8 cellular contexts compared by ENCODE assay signal in genomic region chr5:140926211-140926902, GRCh38. TPM values are rescaled to one million over a fixed set of nuclear protein-coding genes. Genes with fewer than 3 reads are reported as not detected.
A peak's percentile ranks its signal among the peaks of the same experiment; 100 is the strongest.
DNase-seq lines count a peak whose midpoint lies in the region; ATAC-seq, FAIRE-seq and TF ChIP-seq lines count a peak whose summit lies in the region.

A gene with protein sequence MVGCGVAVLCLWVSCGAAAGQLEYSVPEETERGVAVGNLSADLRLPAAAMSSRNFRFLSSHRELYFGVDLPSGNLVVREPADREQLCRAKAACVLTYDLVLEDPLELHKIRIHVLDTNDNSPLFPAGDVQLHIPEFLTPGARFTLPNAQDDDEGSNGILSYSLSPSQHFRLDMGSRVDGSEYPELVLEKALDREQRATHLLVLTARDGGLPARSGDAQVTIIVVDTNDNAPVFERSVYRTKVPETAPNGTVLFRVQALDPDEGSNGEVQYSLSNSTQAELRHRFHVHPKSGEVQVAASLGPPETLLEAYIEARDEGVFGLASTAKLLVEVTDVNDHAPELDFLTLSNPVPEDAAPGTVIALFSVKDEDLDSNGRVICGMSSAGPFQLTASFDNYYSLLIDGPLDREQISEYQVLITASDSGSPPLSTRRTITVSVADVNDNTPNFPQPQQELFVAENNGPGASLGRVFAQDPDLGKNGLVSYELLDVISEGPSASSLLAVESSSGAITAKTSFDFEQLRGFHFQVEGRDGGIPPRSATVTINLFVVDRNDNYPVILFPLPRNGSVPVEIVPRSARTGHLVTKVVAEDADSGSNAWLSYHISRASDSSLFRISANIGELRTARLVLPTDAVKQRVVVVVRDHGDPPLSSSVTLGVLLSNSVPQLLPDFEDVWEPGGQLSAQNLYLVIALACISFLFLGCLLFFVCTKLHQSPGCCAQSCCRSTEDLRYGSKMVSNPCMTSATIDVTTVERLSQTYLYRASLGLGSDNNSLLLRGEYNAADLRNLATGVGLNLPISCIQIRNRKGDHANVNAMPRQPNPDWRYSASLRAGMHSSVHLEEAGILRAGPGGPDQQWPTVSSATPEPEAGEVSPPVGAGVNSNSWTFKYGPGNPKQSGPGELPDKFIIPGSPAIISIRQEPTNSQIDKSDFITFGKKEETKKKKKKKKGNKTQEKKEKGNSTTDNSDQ (plus strand): TSS chr5:140926299. CDS start chr5:140926893, 594 bp downstream.

- H3K36me3 Mint-ChIP-seq in activated CD4-positive, alpha-beta memory T cell treated with anti-CD3 and anti-CD28 coated beads for 36 hours, result no peaks in the 10 kb centered on the region
- peaks cover 2% of the 10 kb centered on the region for H3K36me3 Mint-ChIP-seq in activated CD4-positive, alpha-beta memory T cell treated with anti-CD3 and anti-CD28 coated beads, Interleukin-2, amount 10 ng/mL, durations not matched to agents 7 days and 5 days (ENCODE audit: low read depth)
- peaks cover 26% of the 10 kb centered on the region for H3K36me3 Mint-ChIP-seq in brain

- no peaks in the 10 kb centered on the region for H3K9me3 Mint-ChIP-seq in activated CD4-positive, alpha-beta memory T cell treated with anti-CD3 and anti-CD28 coated beads for 36 hours
- H3K9me3 Mint-ChIP-seq in activated CD4-positive, alpha-beta memory T cell treated with anti-CD3 and anti-CD28 coated beads, Interleukin-2, amount 10 ng/mL, durations not matched to agents 7 days and 5 days, result peaks cover 3% of the 10 kb centered on the region
- no peaks in the 10 kb centered on the region for H3K9me3 Mint-ChIP-seq in brain

- H3K4me1 ChIP-seq in iPS DF 6.9 (ENCODE audit: control insufficient read depth, insufficient read depth, low read length), result peaks cover 8% of the 10 kb centered on the region

- H3K4me3 ChIP-seq in iPS DF 6.9 (ENCODE audit: low read length), result peak within 1 kb of the TSS; percentile 64; the same call in 1 of the 2 replicates

- no peak within 1 kb of the TSS for H3K27ac Mint-ChIP-seq in activated CD4-positive, alpha-beta memory T cell treated with anti-CD3 and anti-CD28 coated beads for 36 hours
- H3K27ac Mint-ChIP-seq in activated CD4-positive, alpha-beta memory T cell treated with anti-CD3 and anti-CD28 coated beads, Interleukin-2, amount 10 ng/mL, durations not matched to agents 7 days and 5 days, result no peak within 1 kb of the TSS
- H3K27ac Mint-ChIP-seq in brain, result peak within 1 kb of the TSS in 4 of 5 experiments; percentile 15 to 72 (median 60)

- TF ChIP-seq CTCF in brain (conservative IDR thresholded peaks at IDR 0.05), result peak; percentile 91 to 95

- intact Hi-C loops in activated CD4-positive, alpha-beta memory T cell treated with anti-CD3 and anti-CD28 coated beads for 36 hours (cut with micrococcal nuclease), result loop anchor here (5.0 kb wide), 1 partner anchor 116 kb away; no protein-coding TSS in a partner anchor

- no peak within 1 kb of the TSS for H3K4me3 Mint-ChIP-seq in activated CD4-positive, alpha-beta memory T cell treated with anti-CD3 and anti-CD28 coated beads for 36 hours
- H3K4me3 Mint-ChIP-seq in activated CD4-positive, alpha-beta memory T cell treated with anti-CD3 and anti-CD28 coated beads, Interleukin-2, amount 10 ng/mL, durations not matched to agents 7 days and 5 days, result no peak within 1 kb of the TSS
- H3K4me3 Mint-ChIP-seq in brain, result peak within 1 kb of the TSS; percentile 86 to 90 (median 88)

- H3K27me3 ChIP-seq in iPS DF 6.9 (ENCODE audit: control insufficient read depth, insufficient read depth, low read length), result peaks cover 5% of the 10 kb centered on the region; the same call in 1 of the 2 replicates

- no peak for FAIRE-seq in GM19239 (lab: Jason Lieb, UNC)

- no peaks in the 10 kb centered on the region for H3K36me3 ChIP-seq in iPS DF 6.9 (ENCODE audit: control insufficient read depth, insufficient read depth, low read length)

- CTCF ChIA-PET in activated CD4-positive, alpha-beta memory T cell treated with anti-CD3 and anti-CD28 coated beads for 36 hours (lab: Charles Lee), result interaction anchor here (0.7 to 1.3 kb wide), 4 partner anchors 11 to 116 kb away, joined by 3 to 4 read pairs (median 3); partner anchors contain the start of gene PCDHA8
- CTCF ChIA-PET in activated CD4-positive, alpha-beta memory T cell treated with anti-CD3 and anti-CD28 coated beads, Interleukin-2, amount 10 ng/mL, durations not matched to agents 7 days and 5 days (lab: Charles Lee), result no interaction called here

- peaks cover 46% of the 10 kb centered on the region for H3K27me3 Mint-ChIP-seq in activated CD4-positive, alpha-beta memory T cell treated with anti-CD3 and anti-CD28 coated beads for 36 hours
- peaks cover 21% of the 10 kb centered on the region for H3K27me3 Mint-ChIP-seq in activated CD4-positive, alpha-beta memory T cell treated with anti-CD3 and anti-CD28 coated beads, Interleukin-2, amount 10 ng/mL, durations not matched to agents 7 days and 5 days
- H3K27me3 Mint-ChIP-seq in brain, result peaks cover 5% of the 10 kb centered on the region

- WGBS in iPS DF 6.9 (ENCODE audit: insufficient coverage, insufficient read length), result no CpG with 5 or more reads among the region's 67 CpGs

- POLR2A ChIA-PET in activated CD4-positive, alpha-beta memory T cell treated with anti-CD3 and anti-CD28 coated beads for 36 hours (lab: Charles Lee), result no interaction called here
- POLR2A ChIA-PET in activated CD4-positive, alpha-beta memory T cell treated with anti-CD3 and anti-CD28 coated beads, Interleukin-2, amount 10 ng/mL, durations not matched to agents 7 days and 5 days (lab: Charles Lee), result no interaction called here

- H3K9me3 ChIP-seq in iPS DF 6.9 (ENCODE audit: control insufficient read depth, insufficient read depth, low read length), result no peaks in the 10 kb centered on the region

- peak; percentile 55 for DNase-seq in activated CD4-positive, alpha-beta memory T cell treated with anti-CD3 and anti-CD28 coated beads for 36 hours
- DNase-seq in activated CD4-positive, alpha-beta memory T cell treated with anti-CD3 and anti-CD28 coated beads, Interleukin-2, amount 10 ng/mL, durations not matched to agents 7 days and 5 days, result no peak
- DNase-seq in NCI-H524 treated with DMSO at 0.1 percent for 48 hours (lab: John Stamatoyannopoulos, UW) (peak; percentile 34), iPS DF 6.9 (ENCODE audit: low read depth, low spot score) (peak; percentile 78), retina (peak; percentile 98), GM19239 (ENCODE audit: insufficient read length, low spot score) (no peak)

- no peak for ATAC-seq in HG03521 (IDR thresholded peaks at IDR 0.05; ENCODE audit: unreplicated experiment)

- peaks cover 6% of the 10 kb centered on the region for H3K4me1 Mint-ChIP-seq in activated CD4-positive, alpha-beta memory T cell treated with anti-CD3 and anti-CD28 coated beads for 36 hours (ENCODE audit: low read depth)
- peaks cover 1% of the 10 kb centered on the region for H3K4me1 Mint-ChIP-seq in activated CD4-positive, alpha-beta memory T cell treated with anti-CD3 and anti-CD28 coated beads, Interleukin-2, amount 10 ng/mL, durations not matched to agents 7 days and 5 days
- H3K4me1 Mint-ChIP-seq in brain, result peaks cover 24% of the 10 kb centered on the region

- H3K27ac ChIP-seq in iPS DF 6.9 (ENCODE audit: low read length), result no peak within 1 kb of the TSS

RNA-seq across cellular contexts. Expression of the gene that starts here (rescaled TPM):
- total RNA-seq in activated CD4-positive, alpha-beta memory T cell treated with anti-CD3 and anti-CD28 coated beads for 36 hours, result not detected
- not detected for total RNA-seq in activated CD4-positive, alpha-beta memory T cell treated with anti-CD3 and anti-CD28 coated beads, Interleukin-2, amount 10 ng/mL, durations not matched to agents 7 days and 5 days
- polyA plus RNA-seq in brain (ENCODE audit: insufficient read depth, low read depth, low replicate concordance), result 0.81 TPM

Comparison
In these comparisons a context has a peak if more than half of its experiments do, and no peak if none do; other contexts are left out.
1. Peak in DNase-seq in activated CD4-positive, alpha-beta memory T cell treated with anti-CD3 and anti-CD28 coated beads for 36 hours; RNA of the gene not detected or under 1 TPM.
2. DNase-seq: peak in NCI-H524 treated with DMSO at 0.1 percent for 48 hours (single experiment), iPS DF 6.9 (single experiment) and retina (single experiment); none in activated CD4-positive, alpha-beta memory T cell treated with anti-CD3 and anti-CD28 coated beads, Interleukin-2, amount 10 ng/mL, durations not matched to agents 7 days and 5 days (single experiment) and GM19239 (single experiment).
3. H3K27ac Mint-ChIP-seq: peak in brain (4 of 5); none in activated CD4-positive, alpha-beta memory T cell treated with anti-CD3 and anti-CD28 coated beads for 36 hours (single experiment) and activated CD4-positive, alpha-beta memory T cell treated with anti-CD3 and anti-CD28 coated beads, Interleukin-2, amount 10 ng/mL, durations not matched to agents 7 days and 5 days (single experiment).
4. H3K4me3 Mint-ChIP-seq: peak in brain (5 of 5); none in activated CD4-positive, alpha-beta memory T cell treated with anti-CD3 and anti-CD28 coated beads for 36 hours (single experiment) and activated CD4-positive, alpha-beta memory T cell treated with anti-CD3 and anti-CD28 coated beads, Interleukin-2, amount 10 ng/mL, durations not matched to agents 7 days and 5 days (single experiment).